17 cellular contexts compared by ENCODE assay signal in the genomic region with DNA sequence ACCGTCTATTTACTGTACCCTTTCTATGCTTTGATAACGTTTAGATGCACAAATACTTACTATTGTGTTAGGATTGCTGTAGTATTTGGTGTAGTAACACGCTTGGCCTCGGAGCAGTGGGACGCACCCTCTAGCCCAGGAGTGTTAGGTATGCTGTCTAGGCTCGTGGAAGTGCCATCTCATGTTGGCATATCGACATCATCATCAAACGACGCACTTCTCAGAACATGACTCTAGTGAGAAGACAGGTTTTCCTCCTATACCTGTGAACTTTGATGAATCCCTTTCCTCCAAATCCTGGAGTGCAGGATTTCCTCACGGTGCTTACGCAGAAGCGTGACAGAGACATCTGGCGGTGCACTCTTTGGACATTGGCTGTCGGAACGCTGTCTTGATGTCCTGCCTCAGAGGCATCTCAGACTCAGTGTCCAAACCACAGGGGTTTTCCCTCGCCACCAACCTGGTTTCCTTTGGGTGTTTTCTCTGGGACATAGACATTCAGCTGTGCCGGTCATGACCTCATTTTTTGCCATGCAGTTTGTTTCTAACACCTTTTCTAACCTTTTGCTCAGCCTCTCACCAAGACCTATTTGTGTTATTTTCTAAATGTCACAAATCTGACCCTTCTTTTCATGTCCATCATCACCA. TPM values are rescaled to one million over a fixed set of nuclear protein-coding genes. Genes with fewer than 3 reads are reported as not detected.
"Had no signal": no experiment of that assay in that cellular context is flagged by ENCODE, and none has a peak within 500 bp of the region (broad histone marks: within the 10 kb centered on the region; RNA-seq: fewer than 3 reads in every experiment).

No MANE protein-coding gene starts in this region.

- H3K27me3 ChIP-seq: breast epithelium, dorsolateral prefrontal cortex, heart left ventricle, testis, upper lobe of right lung had no signal

- H3K36me3 ChIP-seq: breast epithelium had no signal

- H3K9me3 ChIP-seq: breast epithelium, heart left ventricle, mucosa of descending colon, testis, upper lobe of right lung had no signal

- DNase-seq: activated naive CD8-positive, alpha-beta T cell treated with anti-CD3 and anti-CD28 coated beads, Interleukin-2, amount 10 ng/mL, durations not matched to agents 7 days and 5 days; aorta; dorsolateral prefrontal cortex; heart left ventricle; mucosa of descending colon; stimulated activated CD4-positive, alpha-beta T cell treated with anti-CD3 and anti-CD28 coated beads, Interleukin-12 subunit alpha, Interleukin-12 subunit beta, amount 100 ng/mL, for 4 hours; stimulated activated naive CD4-positive, alpha-beta T cell treated with Interleukin-2 at 50 U/mL for 16 hours; T-helper 9 cell; testis; upper lobe of right lung had no signal

- H3K9me3 Mint-ChIP-seq: activated naive CD8-positive, alpha-beta T cell treated with anti-CD3 and anti-CD28 coated beads, Interleukin-2, amount 10 ng/mL, durations not matched to agents 7 days and 5 days; nephron had no signal

- H3K4me3 Mint-ChIP-seq: activated naive CD8-positive, alpha-beta T cell treated with anti-CD3 and anti-CD28 coated beads, Interleukin-2, amount 10 ng/mL, durations not matched to agents 7 days and 5 days had no signal

- H3K27me3 Mint-ChIP-seq: activated naive CD8-positive, alpha-beta T cell treated with anti-CD3 and anti-CD28 coated beads, Interleukin-2, amount 10 ng/mL, durations not matched to agents 7 days and 5 days had no signal

- H3K27ac Mint-ChIP-seq: activated naive CD8-positive, alpha-beta T cell treated with anti-CD3 and anti-CD28 coated beads, Interleukin-2, amount 10 ng/mL, durations not matched to agents 7 days and 5 days; nephron had no signal

- H3K27ac ChIP-seq: breast epithelium, dorsolateral prefrontal cortex, heart left ventricle, testis, upper lobe of right lung had no signal

- ATAC-seq: heart left ventricle, mucosa of descending colon, upper lobe of right lung had no signal

- H3K4me3 ChIP-seq: breast epithelium, dorsolateral prefrontal cortex, heart left ventricle, mucosa of descending colon, testis, upper lobe of right lung had no signal

RNA-seq across cellular contexts. Expression of a gene that starts 19.0 kb away (rescaled TPM):
- total RNA-seq: activated naive CD8-positive, alpha-beta T cell treated with anti-CD3 and anti-CD28 coated beads, Interleukin-2, amount 10 ng/mL, durations not matched to agents 7 days and 5 days; aorta; breast epithelium; fibroblast of lung; frontal cortex; lung microvascular endothelial cell; mucosa of descending colon; osteoblast; pulmonary artery endothelial cell; upper lobe of right lung had no signal
- polyA plus RNA-seq: aorta, fibroblast of lung had no signal

RNA-seq across cellular contexts. Expression of a gene that starts 26.9 kb away (rescaled TPM):
- total RNA-seq: activated naive CD8-positive, alpha-beta T cell treated with anti-CD3 and anti-CD28 coated beads, Interleukin-2, amount 10 ng/mL, durations not matched to agents 7 days and 5 days; aorta; dorsolateral prefrontal cortex; fibroblast of lung; frontal cortex; heart left ventricle; lung microvascular endothelial cell; mucosa of descending colon; osteoblast; pulmonary artery endothelial cell had no signal
- polyA plus RNA-seq: aorta, fibroblast of lung had no signal
